In genomic region chr1:11882814-11883538, GRCh38 we compare ENCODE assay signal across 13 cellular contexts. TPM values are rescaled to one million over a fixed set of nuclear protein-coding genes. Genes with fewer than 3 reads are reported as not detected.
A peak's percentile ranks its signal among the peaks of the same experiment; 100 is the strongest.
DNase-seq lines count a peak whose midpoint lies in the region; ATAC-seq and TF ChIP-seq lines count a peak whose summit lies in the region.
"Had no signal": no experiment of that assay in that cellular context is flagged by ENCODE, and none has a peak within 500 bp of the region (broad histone marks: within the 10 kb centered on the region; RNA-seq: fewer than 3 reads in every experiment).

No MANE protein-coding gene starts in this region.

- TF ChIP-seq EP300 in stomach (IDR thresholded peaks at IDR 0.05): no peak

- no peak overlapping the region for H3K4me2 ChIP-seq in PC-3 (ENCODE audit: low read length)
- H3K4me2 ChIP-seq: A549 had no signal

- no peaks in the 10 kb centered on the region for H3F3A ChIP-seq in PC-3 (ENCODE audit: low read length, unreplicated experiment)

- no peaks in the 10 kb centered on the region for H3K9me2 ChIP-seq in PC-3 (replicated peaks; ENCODE audit: low read length)

- no TSS peak for BruUV-seq in PC-3 (replicated peaks; lab: Mats Ljungman, UMichigan)

- CTCF ChIA-PET in PC-3 (lab: Charles Lee): no interaction called here

- intact Hi-C loops in PC-3 (cut with micrococcal nuclease) (no loop called here), heart left ventricle (cut with DNase I) (no loop called here), stomach (cut with DNase I; ENCODE audit: low total_unique reads) (no loop called here)

- H3K27ac ChIP-seq in PC-3 (ENCODE audit: low read length): no peak overlapping the region
- H3K27ac ChIP-seq in heart left ventricle: peak overlapping the region; percentile 41 to 94 (median 83)
- peak overlapping the region in 2 of 5 donors; percentile 27 to 38 for H3K27ac ChIP-seq in stomach
- H3K27ac ChIP-seq: A549 had no signal

- H3K27me3 ChIP-seq in PC-3 (ENCODE audit: low read length) (0 out of 2 replicates have a peak, but pooled peaks cover 4% of the 10 kb centered on the region), heart left ventricle (no peaks in the 10 kb centered on the region), stomach (peaks cover 0 to 24% (median 0%) of the 10 kb centered on the region in 3 donors)

- POLR2A ChIA-PET in PC-3 (lab: Charles Lee; ENCODE audit: unreplicated experiment): interaction anchor here (0.5 kb wide), 1 partner anchor 30 kb away, joined by 6 read pairs; no protein-coding TSS in a partner anchor

- TF ChIP-seq POLR2A in heart left ventricle (IDR thresholded peaks at IDR 0.05) (peak in 1 of 2 donors; percentile 24), stomach (IDR thresholded peaks at IDR 0.05) (no peak)

- ATAC-seq in PC-3 (peak; percentile 48; the same call in 1 of the 2 replicates), heart left ventricle (peak; percentile 70 to 79 (median 76)), GM19395 (IDR thresholded peaks at IDR 0.05; ENCODE audit: unreplicated experiment) (no peak), HG02763 (IDR thresholded peaks at IDR 0.05; ENCODE audit: unreplicated experiment) (no peak), HG03159 (IDR thresholded peaks at IDR 0.05; ENCODE audit: unreplicated experiment) (no peak)
- ATAC-seq: activated CD4-positive, CD25-positive, alpha-beta regulatory T cell treated with anti-CD3 and anti-CD28 coated beads, Interleukin-2, amount 50 U/mL, for 24 hours had no signal

- TF ChIP-seq CTCF in PC-3 (conservative IDR thresholded peaks at IDR 0.05; ENCODE audit: low read depth, low read length): no peak
- no peak for TF ChIP-seq CTCF in heart left ventricle (IDR thresholded peaks at IDR 0.05)
- TF ChIP-seq CTCF in stomach (IDR thresholded peaks at IDR 0.05): no peak

- H3K4me1 ChIP-seq in PC-3 (ENCODE audit: insufficient read depth, low read length): no peaks in the 10 kb centered on the region
- peaks cover 27 to 84% (median 65%) of the 10 kb centered on the region in 12 donors for H3K4me1 ChIP-seq in heart left ventricle
- peaks cover 0 to 24% (median 9%) of the 10 kb centered on the region in 4 donors for H3K4me1 ChIP-seq in stomach
- H3K4me1 ChIP-seq: A549 had no signal

- 19 to 31% (median 27%) methylated on average over 8 to 13 of the region's 13 CpGs for WGBS in heart left ventricle, 4 donors
- 29 to 49% (median 43%) methylated on average over 8 to 13 of the region's 13 CpGs for WGBS in stomach, 5 donors

- DNase-seq in NCI-H82 (lab: John Stamatoyannopoulos, UW) (peak; percentile 69), NCI-H82 treated with DMSO at 0.1 percent for 48 hours (lab: John Stamatoyannopoulos, UW; ENCODE audit: unreplicated experiment) (no peak), PC-3 (no peak), heart left ventricle (peak; percentile 88 to 96 (median 89)), stomach (peak; percentile 88)
- DNase-seq: NCI-H524 had no signal

- H3K9me3 ChIP-seq in PC-3 (ENCODE audit: low read length) (no peaks in the 10 kb centered on the region), heart left ventricle (no peaks in the 10 kb centered on the region), stomach (no peaks in the 10 kb centered on the region)
- H3K9me3 ChIP-seq: A549 had no signal

- H4K20me1 ChIP-seq in PC-3 (ENCODE audit: low read length): no peaks in the 10 kb centered on the region

- no peak overlapping the region for H3K4me3 ChIP-seq in PC-3 (ENCODE audit: low read length)
- no peak overlapping the region for H3K4me3 ChIP-seq in heart left ventricle
- no peak overlapping the region for H3K4me3 ChIP-seq in stomach
- H3K4me3 ChIP-seq: A549 had no signal

- no peaks in the 10 kb centered on the region for H3K79me2 ChIP-seq in PC-3 (ENCODE audit: low read length)

- H3K36me3 ChIP-seq in PC-3 (ENCODE audit: low read depth, low read length) (no peaks in the 10 kb centered on the region), heart left ventricle (no peaks in the 10 kb centered on the region), stomach (no peaks in the 10 kb centered on the region)

- no peak overlapping the region for H3K9ac ChIP-seq in PC-3 (ENCODE audit: low read length)

- H2AFZ ChIP-seq in PC-3 (ENCODE audit: low read length): no peak overlapping the region

RNA-seq across cellular contexts. Expression of gene NPPB, which starts 24.2 kb away (rescaled TPM):
- total RNA-seq in PC-3 (2014; rRNA removed) (not detected in 2 replicates), heart left ventricle (1,000 to 10,000 TPM in 1 of 9 donors, 100 to 1,000 TPM in 4, 10 to 100 TPM in 4; 14.4 to 1,297 (median 252) TPM), stomach (1 to 10 TPM in 1 of 5 donors, not detected in 4; 1.6 TPM)
- polyA plus RNA-seq in heart left ventricle (1,000 to 10,000 TPM in 1 of 2 donors, 100 to 1,000 TPM in 1; 197 to 7,924 TPM), stomach (10 to 100 TPM in 1 of 3 donors, 1 to 10 TPM in 2; 1.0 to 12.8 (median 3.9) TPM)
- total RNA-seq: mononuclear cell, temporal lobe had no signal

RNA-seq across cellular contexts. Expression of gene NPPA, which starts 35.4 kb away (rescaled TPM):
- total RNA-seq in PC-3 (2014; rRNA removed) (not detected in 2 replicates), heart left ventricle (1,000 to 10,000 TPM in 1 of 9 donors, 100 to 1,000 TPM in 8; 126 to 3,156 (median 279) TPM), stomach (1 to 10 TPM in 2 of 5 donors, not detected in 3; 4.2 to 7.2 TPM)
- polyA plus RNA-seq in heart left ventricle (1,000 to 10,000 TPM in 1 of 2 donors, 10 to 100 TPM in 1; 59.9 to 1,418 TPM), stomach (1 to 10 TPM in 2 of 3 donors, under 1 TPM in 1; 0.48 to 2.7 (median 2.0) TPM)
- total RNA-seq: mononuclear cell had no signal
- polyA plus RNA-seq: A549 had no signal

RNA-seq across cellular contexts. Expression of gene KIAA2013, which starts 43.3 kb away (rescaled TPM):
- total RNA-seq in PC-3 (2014; rRNA removed) (78.1 and 89.2 TPM in 2 replicates), heart left ventricle (100 to 1,000 TPM in 1 of 9 donors, 10 to 100 TPM in 8; 37.1 to 106 (median 41.3) TPM), stomach (100 to 1,000 TPM in 2 of 5 donors, 10 to 100 TPM in 3; 21.0 to 525 (median 70.0) TPM)
- polyA plus RNA-seq in heart left ventricle (10 to 100 TPM; 29.3 to 57.4 TPM), stomach (10 to 100 TPM; 14.4 to 28.9 (median 15.5) TPM)

RNA-seq across cellular contexts. Expression of gene PLOD1, which starts 51.5 kb away (rescaled TPM):
- total RNA-seq in PC-3 (2014; rRNA removed) (179 and 216 TPM in 2 replicates), heart left ventricle (100 to 1,000 TPM in 1 of 9 donors, 10 to 100 TPM in 8; 37.5 to 104 (median 50.1) TPM), stomach (10 to 100 TPM in 4 of 5 donors, 1 to 10 TPM in 1; 8.2 to 56.2 (median 39.4) TPM)
- polyA plus RNA-seq in heart left ventricle (100 to 1,000 TPM in 1 of 2 donors, 10 to 100 TPM in 1; 38.3 to 108 TPM), stomach (10 to 100 TPM in 2 of 3 donors, 1 to 10 TPM in 1; 9.8 to 39.5 (median 31.1) TPM)

Comparison
In these comparisons a context has a peak if more than half of its experiments do, and no peak if none do; other contexts are left out.
1. DNase-seq: peak in NCI-H82 (single experiment), heart left ventricle (5 of 5) and stomach (single experiment); none in NCI-H82 treated with DMSO at 0.1 percent for 48 hours (single experiment) and PC-3 (single experiment).
2. ATAC-seq: peak in PC-3 (single experiment) and heart left ventricle (4 of 4); none in GM19395 (single experiment), HG02763 (single experiment) and HG03159 (single experiment).
3. RNA of gene NPPB, which starts 24.2 kb away (total RNA-seq): 14.4 to 1,297 TPM in heart left ventricle; not detected in PC-3 and 1.6 TPM in stomach; every median in the first group is over 4 times any median in the second.
4. RNA of gene NPPA, which starts 35.4 kb away (total RNA-seq): 126 to 3,156 TPM in heart left ventricle; not detected in PC-3 and 4.2 to 7.2 TPM in stomach; every median in the first group is over 10 times any median in the second.